In genomic region chr11:63767415-63768231, GRCh38 we compare ENCODE assay signal across 8 cellular contexts. TPM values are rescaled to one million over a fixed set of nuclear protein-coding genes. Genes with fewer than 3 reads are reported as not detected.
DNase-seq lines count a peak whose midpoint lies in the region; ATAC-seq, FAIRE-seq and TF ChIP-seq lines count a peak whose summit lies in the region.

No MANE protein-coding gene starts in this region.

- no peak overlapping the region for H2BK15ac ChIP-seq in IMR-90 (ENCODE audit: low read depth, low read length)

- peak overlapping the region; percentile 84 for H2AK9ac ChIP-seq in IMR-90 (replicated peaks; ENCODE audit: low read depth, low read length, poor library complexity)

- H3K27ac ChIP-seq in IMR-90 (ENCODE audit: insufficient read depth, low read length) (peak overlapping the region; percentile 51), uterus (peak overlapping the region; percentile 96)

- TF ChIP-seq CTCF in IMR-90 (conservative IDR thresholded peaks at IDR 0.05; ENCODE audit: low read depth, low read length) = no peak
- no peak for TF ChIP-seq CTCF in uterus (IDR thresholded peaks at IDR 0.05)

- H3K4ac ChIP-seq in IMR-90 (ENCODE audit: low read depth, low read length) = peak overlapping the region; percentile 51

- no peak overlapping the region for H3K18ac ChIP-seq in IMR-90 (ENCODE audit: low read depth, low read length)

- peaks cover 7 to 31% of the 10 kb centered on the region in 2 experiments for H3K79me1 ChIP-seq in IMR-90 (ENCODE audit: low read depth in 1 of 2, low read length in 2 of 2)

- intact Hi-C loops in IMR-90 (cut with micrococcal nuclease) = loop anchor here (2.0 kb wide), 3 partner anchors 45 to 385 kb away; partner anchors contain the start of gene SPINDOC
- intact Hi-C loops in uterus (cut with DNase I; ENCODE audit: low total_unique reads) = loop anchor here (10.0 kb wide), 2 partner anchors 177 to 377 kb away; no protein-coding TSS in a partner anchor

- H3K9me1 ChIP-seq in IMR-90 (ENCODE audit: insufficient read depth, low read length) = peaks cover 7% of the 10 kb centered on the region

- H4K5ac ChIP-seq in IMR-90 (ENCODE audit: low read depth, low read length) = no peak overlapping the region; the same call in 1 of the 2 replicates

- BruUV-seq in IMR-90 (replicated peaks; lab: Mats Ljungman, UMichigan) = no TSS peak

- TF ChIP-seq POLR2A in IMR-90 (IDR thresholded peaks at IDR 0.05; ENCODE audit: low read depth, low read length) (no peak), uterus (IDR thresholded peaks at IDR 0.05) (no peak)

- H3K56ac ChIP-seq in IMR-90 (ENCODE audit: extremely low read depth, insufficient read depth, low read length) = peak overlapping the region; percentile 84

- CTCF ChIA-PET in IMR-90 (lab: Yijun Ruan, JAX) = interaction anchor here (1.2 to 1.7 kb wide), 4 partner anchors 69 to 178 kb away, joined by 4 to 5 read pairs (median 4); partner anchors contain the start of genes ATL3 and MARK2

- H2AFZ ChIP-seq in IMR-90 (replicated peaks; ENCODE audit: low read length, poor library complexity) (peak overlapping the region; percentile 78), neuron (ENCODE audit: low read depth, low read length) (no peak overlapping the region)

- H3K36me3 ChIP-seq in IMR-90 (ENCODE audit: control insufficient read depth, insufficient read depth, low read length) (peaks cover 21% of the 10 kb centered on the region), adipocyte (ENCODE audit: control insufficient read depth, insufficient read depth, low read length, severe bottlenecking) (no peaks in the 10 kb centered on the region), neuron (ENCODE audit: insufficient read depth, low read length) (peaks cover 30% of the 10 kb centered on the region), uterus (no peaks in the 10 kb centered on the region)

- H3K9ac ChIP-seq in IMR-90 (ENCODE audit: low read depth, low read length) = peak overlapping the region; percentile 58
- peak overlapping the region; percentile 94 for H3K9ac ChIP-seq in adipocyte (ENCODE audit: low read length)

- peak overlapping the region; percentile 75 for H3K4me2 ChIP-seq in IMR-90 (ENCODE audit: low read depth, low read length)

- ATAC-seq in IMR-90 (ENCODE audit: low read depth) = peak; percentile 42

- dilution Hi-C loops in IMR-90 (cut with HindIII; ENCODE audit: low sequenced_read_pairs, unreplicated experiment) = no loop called here

- peak overlapping the region; percentile 18; the same call in 1 of the 2 replicates for H3K23ac ChIP-seq in IMR-90 (ENCODE audit: low read depth, low read length)

- peaks cover 15% of the 10 kb centered on the region for H3K4me1 ChIP-seq in IMR-90 (ENCODE audit: control insufficient read depth, insufficient read depth, low read length)
- peaks cover 52% of the 10 kb centered on the region for H3K4me1 ChIP-seq in adipocyte (ENCODE audit: control insufficient read depth, insufficient read depth, low read length)
- peaks cover 28% of the 10 kb centered on the region for H3K4me1 ChIP-seq in neuron (ENCODE audit: insufficient read depth, low read length)
- peaks cover 0 to 11% of the 10 kb centered on the region in 2 donors for H3K4me1 ChIP-seq in uterus

- peak overlapping the region; percentile 59 for H3K4me3 ChIP-seq in IMR-90 (ENCODE audit: insufficient read depth, low read depth, low read length)
- H3K4me3 ChIP-seq in adipocyte (ENCODE audit: low read length) = peak overlapping the region; percentile 96
- peak overlapping the region; percentile 97 for H3K4me3 ChIP-seq in neuron (ENCODE audit: low read length)
- peak overlapping the region; percentile 80 to 97 for H3K4me3 ChIP-seq in uterus

- peak overlapping the region; percentile 8; the same call in 1 of the 2 replicates for H3K14ac ChIP-seq in IMR-90 (replicated peaks; ENCODE audit: low read depth, low read length)

- H2AK5ac ChIP-seq in IMR-90 (ENCODE audit: low read depth, low read length) = peak overlapping the region; percentile 7; the same call in 1 of the 2 replicates

- no peak overlapping the region for H2BK120ac ChIP-seq in IMR-90 (ENCODE audit: low read depth, low read length)

- in situ Hi-C loops in IMR-90 (cut with MboI; ENCODE audit: low sequenced_read_pairs) = loop anchor here (10.0 kb wide), 1 partner anchor 177 kb away; no protein-coding TSS in a partner anchor

- no peak overlapping the region; a peak in 1 of 4 replicates for H4K8ac ChIP-seq in IMR-90 (ENCODE audit: low read depth in 2 of 2, low read length in 2 of 2)

- H3K27me3 ChIP-seq in IMR-90 (ENCODE audit: control insufficient read depth, insufficient read depth, low read length) (no peaks in the 10 kb centered on the region), adipocyte (replicated peaks; ENCODE audit: control insufficient read depth, insufficient read depth, low read length) (no peaks in the 10 kb centered on the region), neuron (ENCODE audit: insufficient read depth, low read length) (no peaks in the 10 kb centered on the region), uterus (no peaks in the 10 kb centered on the region)

- peak overlapping the region; percentile 3 for H2BK5ac ChIP-seq in IMR-90 (ENCODE audit: low read depth, low read length, poor library complexity, severe bottlenecking)

- H2BK20ac ChIP-seq in IMR-90 (ENCODE audit: low read depth, low read length) = no peak overlapping the region

- peak; percentile 83 for DNase-seq in ELR (ENCODE audit: low read depth)
- peak; percentile 74 for DNase-seq in IMR-90
- DNase-seq in RCC 7860 (ENCODE audit: low spot score) = peak; percentile 23
- DNase-seq in adipocyte (ENCODE audit: low read depth) = peak; percentile 90
- DNase-seq in glomerular visceral epithelial cell (ENCODE audit: extremely low spot score) = peak; percentile 60
- DNase-seq in uterus = peak; percentile 65 to 85
- DNase-seq in OCI-M2 (lab: John Stamatoyannopoulos, UW; ENCODE audit: unreplicated experiment) = no peak

- H4K20me1 ChIP-seq in IMR-90 (ENCODE audit: insufficient read depth, low read length) = peaks cover 25% of the 10 kb centered on the region

- WGBS in IMR-90 (ENCODE audit: extremely low coverage in 2 of 2, insufficient read length in 1 of 2), 2 experiments = 0% methylated on average over 17 of the region's 36 CpGs; no CpG with 5 or more reads in 1 of the 2 experiments

- no peaks in the 10 kb centered on the region for H3K9me3 ChIP-seq in IMR-90 (ENCODE audit: control insufficient read depth, insufficient read depth, low read length)
- no peaks in the 10 kb centered on the region for H3K9me3 ChIP-seq in adipocyte (ENCODE audit: control insufficient read depth, low read length)
- no peaks in the 10 kb centered on the region for H3K9me3 ChIP-seq in neuron (ENCODE audit: low read length)
- no peaks in the 10 kb centered on the region for H3K9me3 ChIP-seq in uterus

- TF ChIP-seq RAD21 in IMR-90 (IDR thresholded peaks at IDR 0.05; ENCODE audit: low read length) = no peak

- no peak for FAIRE-seq in RCC 7860 (lab: Jason Lieb, UNC)

- POLR2A ChIA-PET in IMR-90 (lab: Charles Lee; ENCODE audit: unreplicated experiment) = no interaction called here

- H4K91ac ChIP-seq in IMR-90 (ENCODE audit: insufficient read depth, low read depth, low read length) = peak overlapping the region; percentile 32; the same call in 1 of the 2 replicates

TF ChIP-seq in IMR-90, 13 proteins besides CTCF, POLR2A, EP300 and RAD21:
- no peak for TF ChIP-seq USF2 (IDR thresholded peaks at IDR 0.05; ENCODE audit: low read depth, low read length)
- no peak for TF ChIP-seq RCOR1 (IDR thresholded peaks at IDR 0.05; ENCODE audit: insufficient replicate concordance, low read length)
- TF ChIP-seq MAZ (IDR thresholded peaks at IDR 0.05; ENCODE audit: borderline replicate concordance, low read depth, low read length) = peak; percentile 48; the same call in 1 of the 2 replicates
- no peak for TF ChIP-seq BHLHE40 (IDR thresholded peaks at IDR 0.05; ENCODE audit: low read depth, low read length)

RNA-seq across cellular contexts. Expression of gene ZFTA, which starts 1.0 kb away (rescaled TPM):
- total RNA-seq in IMR-90 (2012; rRNA removed) (5.4 and 7.2 TPM in 2 replicates), uterus (10 to 100 TPM; 19.7 to 61.5 (median 48.4) TPM)
- polyA plus RNA-seq in IMR-90 (2012; rRNA removed) = 8.1 and 8.8 TPM in 2 replicates
- 8.8 and 10.1 TPM in 2 replicates for polyA plus RNA-seq in IMR-90 (2012; cell fraction: cytosol; rRNA removed)
- 17.0 and 22.1 TPM in 2 replicates for polyA plus RNA-seq in IMR-90 (2012; cell fraction: nucleus; rRNA removed; ENCODE audit: low replicate concordance)

RNA-seq across cellular contexts. Expression of gene SPINDOC, which starts 45.6 kb away (rescaled TPM):
- total RNA-seq in IMR-90 (2012; rRNA removed) (10.0 and 11.9 TPM in 2 replicates), uterus (10 to 100 TPM in 2 of 4 donors, 1 to 10 TPM in 2; 1.3 to 28.7 (median 10.6) TPM)
- 29.9 and 39.0 TPM in 2 replicates for polyA plus RNA-seq in IMR-90 (2012; rRNA removed)
- polyA plus RNA-seq in IMR-90 (2012; cell fraction: cytosol; rRNA removed) = 34.0 and 34.1 TPM in 2 replicates
- polyA plus RNA-seq in IMR-90 (2012; cell fraction: nucleus; rRNA removed; ENCODE audit: low replicate concordance) = 23.5 and 34.0 TPM in 2 replicates
